In genomic region chr5:140660371-140660770, GRCh38 we compare ENCODE assay signal across 9 cellular contexts. TPM values are rescaled to one million over a fixed set of nuclear protein-coding genes. Genes with fewer than 3 reads are reported as not detected.
DNase-seq lines count a peak whose midpoint lies in the region; ATAC-seq and TF ChIP-seq lines count a peak whose summit lies in the region.
"Not testable (repeated sequence)": the region's sequence is repeated elsewhere in the genome, so short reads cannot be mapped to it uniquely, and the experiment has no call there.
"Had no signal": no experiment of that assay in that cellular context is flagged by ENCODE, and none has a peak within 500 bp of the region (broad histone marks: within the 10 kb centered on the region; RNA-seq: fewer than 3 reads in every experiment).

No MANE protein-coding gene starts in this region.

- not testable (repeated sequence) for H3K9me3 Mint-ChIP-seq in CD4-positive, CD25-positive, alpha-beta regulatory T cell; activated T-cell treated with anti-CD3 and anti-CD28 coated beads, Interleukin-2, amount 50 U/mL, for 24 hours; activated naive CD4-positive, alpha-beta T cell treated with anti-CD3 and anti-CD28 coated beads, Interleukin-2, amount 50 U/mL, for 24 hours; endothelial cell (ENCODE audit: unreplicated experiment)

- not testable (repeated sequence) for H3K27ac ChIP-seq in CD4-positive, CD25-positive, alpha-beta regulatory T cell (ENCODE audit: insufficient read depth, low read length, poor library complexity, severe bottlenecking)

- H3K27ac Mint-ChIP-seq in CD4-positive, CD25-positive, alpha-beta regulatory T cell: peak overlapping the region in 2 of 3 donors; percentile 17 to 43
- H3K27ac Mint-ChIP-seq in T-helper 17 cell: peak overlapping the region; percentile 3
- H3K27ac Mint-ChIP-seq in activated T-cell treated with anti-CD3 and anti-CD28 coated beads, Interleukin-2, amount 50 U/mL, for 24 hours: peak overlapping the region; percentile 22
- H3K27ac Mint-ChIP-seq in activated naive CD4-positive, alpha-beta T cell treated with anti-CD3 and anti-CD28 coated beads, Interleukin-2, amount 50 U/mL, for 24 hours: peak overlapping the region; percentile 74
- not testable (repeated sequence) for H3K27ac Mint-ChIP-seq in endothelial cell (ENCODE audit: unreplicated experiment)

- peak overlapping the region in 1 of 4 donors; percentile 68 for H3K4me3 Mint-ChIP-seq in CD4-positive, CD25-positive, alpha-beta regulatory T cell
- H3K4me3 Mint-ChIP-seq in T-helper 17 cell; activated T-cell treated with anti-CD3 and anti-CD28 coated beads, Interleukin-2, amount 50 U/mL, for 24 hours; activated naive CD4-positive, alpha-beta T cell treated with anti-CD3 and anti-CD28 coated beads, Interleukin-2, amount 50 U/mL, for 24 hours: not testable (repeated sequence)
- H3K4me3 Mint-ChIP-seq in endothelial cell (ENCODE audit: unreplicated experiment): peak overlapping the region; percentile 47

- not testable (repeated sequence) for ATAC-seq in CD4-positive, CD25-positive, alpha-beta regulatory T cell (ENCODE audit: low read depth in 2 of 2); T-helper 17 cell

- peaks cover 75% of the 10 kb centered on the region for H3K36me3 ChIP-seq in CD4-positive, CD25-positive, alpha-beta regulatory T cell (ENCODE audit: control insufficient read depth, insufficient read depth, low read length)

- H3K27me3 Mint-ChIP-seq in CD4-positive, CD25-positive, alpha-beta regulatory T cell; T-helper 17 cell; activated T-cell treated with anti-CD3 and anti-CD28 coated beads, Interleukin-2, amount 50 U/mL, for 24 hours; activated naive CD4-positive, alpha-beta T cell treated with anti-CD3 and anti-CD28 coated beads, Interleukin-2, amount 50 U/mL, for 24 hours; endothelial cell (ENCODE audit: unreplicated experiment): not testable (repeated sequence)

- DNase-seq in CD4-positive, CD25-positive, alpha-beta regulatory T cell; T-helper 17 cell; activated T-cell treated with anti-CD3 and anti-CD28 coated beads, Interleukin-2, amount 50 U/mL, for 24 hours; endothelial cell (ENCODE audit: low spot score): not testable (repeated sequence)
- peak; percentile 54 for DNase-seq in activated effector memory CD4-positive, alpha-beta T cell treated with anti-CD3 and anti-CD28 coated beads, Interleukin-2, amount 50 U/mL, for 16 hours

- H3K9me3 ChIP-seq in CD4-positive, CD25-positive, alpha-beta regulatory T cell (ENCODE audit: control insufficient read depth in 2 of 2, low read length in 2 of 2); T-helper 17 cell (ENCODE audit: control insufficient read depth, low read length, poor library complexity, severe bottlenecking): not testable (repeated sequence)

- H3K4me3 ChIP-seq in CD4-positive, CD25-positive, alpha-beta regulatory T cell (ENCODE audit: low read depth, low read length): not testable (repeated sequence)

- TF ChIP-seq CTCF in endothelial cell (IDR thresholded peaks at IDR 0.05; ENCODE audit: unreplicated experiment): not testable (repeated sequence)

- peaks cover 0 to 13% (median 9%) of the 10 kb centered on the region in 4 donors for H3K4me1 Mint-ChIP-seq in CD4-positive, CD25-positive, alpha-beta regulatory T cell
- peaks cover 15% of the 10 kb centered on the region for H3K4me1 Mint-ChIP-seq in T-helper 17 cell
- H3K4me1 Mint-ChIP-seq in activated T-cell treated with anti-CD3 and anti-CD28 coated beads, Interleukin-2, amount 50 U/mL, for 24 hours (ENCODE audit: low read depth): peaks cover 15% of the 10 kb centered on the region
- peaks cover 11% of the 10 kb centered on the region for H3K4me1 Mint-ChIP-seq in activated naive CD4-positive, alpha-beta T cell treated with anti-CD3 and anti-CD28 coated beads, Interleukin-2, amount 50 U/mL, for 24 hours
- H3K4me1 Mint-ChIP-seq in endothelial cell (ENCODE audit: unreplicated experiment): not testable (repeated sequence)

- peaks cover 58% of the 10 kb centered on the region for H3K36me3 Mint-ChIP-seq in CD4-positive, CD25-positive, alpha-beta regulatory T cell
- H3K36me3 Mint-ChIP-seq in T-helper 17 cell (ENCODE audit: low read depth) (peaks cover 15% of the 10 kb centered on the region), endothelial cell (ENCODE audit: low read depth, unreplicated experiment) (peaks cover 48% of the 10 kb centered on the region)
- peaks cover 88% of the 10 kb centered on the region for H3K36me3 Mint-ChIP-seq in activated T-cell treated with anti-CD3 and anti-CD28 coated beads, Interleukin-2, amount 50 U/mL, for 24 hours (ENCODE audit: low read depth)
- H3K36me3 Mint-ChIP-seq in activated naive CD4-positive, alpha-beta T cell treated with anti-CD3 and anti-CD28 coated beads, Interleukin-2, amount 50 U/mL, for 24 hours: peaks cover 24% of the 10 kb centered on the region

- H3K4me1 ChIP-seq in CD4-positive, CD25-positive, alpha-beta regulatory T cell (ENCODE audit: control insufficient read depth, insufficient read depth, low read length, poor library complexity, severe bottlenecking): peaks cover 11% of the 10 kb centered on the region

- not testable (repeated sequence) for H3K27me3 ChIP-seq in CD4-positive, CD25-positive, alpha-beta regulatory T cell (ENCODE audit: control insufficient read depth, insufficient read depth, low read length)

RNA-seq across cellular contexts. Expression of gene WDR55, which starts 4.3 kb away (rescaled TPM):
- 47.5 TPM for total RNA-seq in CD4-positive, CD25-positive, alpha-beta regulatory T cell
- polyA plus RNA-seq in CD4-positive, CD25-positive, alpha-beta regulatory T cell: 10 to 100 TPM; 17.6 to 25.3 (median 19.9) TPM
- 10 to 100 TPM; 34.8 to 36.3 TPM for total RNA-seq in T-helper 17 cell
- total RNA-seq in endothelial cell (ENCODE audit: unreplicated experiment): 28.5 TPM

RNA-seq across cellular contexts. Expression of gene IK, which starts 12.7 kb away (rescaled TPM):
- total RNA-seq in CD4-positive, CD25-positive, alpha-beta regulatory T cell: 170 TPM
- 100 to 1,000 TPM; 136 to 197 (median 184) TPM for polyA plus RNA-seq in CD4-positive, CD25-positive, alpha-beta regulatory T cell
- total RNA-seq in T-helper 17 cell: 100 to 1,000 TPM; 168 to 172 TPM
- 76.1 TPM for total RNA-seq in endothelial cell (ENCODE audit: unreplicated experiment)

RNA-seq across cellular contexts. Expression of gene NDUFA2, which starts 12.9 kb away (rescaled TPM):
- 42.6 TPM for total RNA-seq in CD4-positive, CD25-positive, alpha-beta regulatory T cell
- 100 to 1,000 TPM; 165 to 208 (median 169) TPM for polyA plus RNA-seq in CD4-positive, CD25-positive, alpha-beta regulatory T cell
- total RNA-seq in T-helper 17 cell: 10 to 100 TPM; 40.7 to 46.2 TPM
- total RNA-seq in endothelial cell (ENCODE audit: unreplicated experiment): 56.0 TPM

RNA-seq across cellular contexts. Expression of gene DND1, which starts 13.0 kb away (rescaled TPM):
- 2.1 TPM for total RNA-seq in CD4-positive, CD25-positive, alpha-beta regulatory T cell
- not detected for polyA plus RNA-seq in CD4-positive, CD25-positive, alpha-beta regulatory T cell
- total RNA-seq in T-helper 17 cell (1 to 10 TPM; 1.2 to 1.9 TPM), endothelial cell (ENCODE audit: unreplicated experiment) (1.8 TPM)
- polyA plus RNA-seq: CD14-positive monocyte; CD4-positive, alpha-beta memory T cell; CD8-positive, alpha-beta memory T cell had no signal

RNA-seq across cellular contexts. Expression of gene TMCO6, which starts 21.1 kb away (rescaled TPM):
- total RNA-seq in CD4-positive, CD25-positive, alpha-beta regulatory T cell: 22.6 TPM
- 10 to 100 TPM; 17.0 to 24.1 (median 18.4) TPM for polyA plus RNA-seq in CD4-positive, CD25-positive, alpha-beta regulatory T cell
- total RNA-seq in T-helper 17 cell (10 to 100 TPM; 18.3 to 23.1 TPM), endothelial cell (ENCODE audit: unreplicated experiment) (22.7 TPM)
